ENCODE assay signal across 1 cellular context in genomic region chr1:8689431-8690252, GRCh38.
A peak's percentile ranks its signal among the peaks of the same experiment; 100 is the strongest.
TF ChIP-seq lines count a peak whose summit lies in the region.

No MANE protein-coding gene starts in this region.

TF ChIP-seq in GM12878, 131 proteins besides CTCF, POLR2A, EP300 and RAD21 (continued from another document):
- TF ChIP-seq ZNF687 (IDR thresholded peaks at IDR 0.05) (no peak), GABPA (IDR thresholded peaks at IDR 0.05; ENCODE audit: low read depth) (no peak), FOXM1 (IDR thresholded peaks at IDR 0.05; ENCODE audit: low read depth, low read length) (no peak), TARDBP (IDR thresholded peaks at IDR 0.05; ENCODE audit: borderline replicate concordance) (no peak), BHLHE40 (IDR thresholded peaks at IDR 0.05; ENCODE audit: borderline replicate concordance in 1 of 2, low read depth in 2 of 2, low read length in 1 of 2) (no peak), ZNF622 (IDR thresholded peaks at IDR 0.05) (no peak), HDAC2 (IDR thresholded peaks at IDR 0.05) (no peak), RAD51 (IDR thresholded peaks at IDR 0.05) (no peak), ZSCAN29 (IDR thresholded peaks at IDR 0.05) (no peak), ATF2 (IDR thresholded peaks at IDR 0.05; ENCODE audit: low read length) (peak; percentile 63), TCF12 (IDR thresholded peaks at IDR 0.05; ENCODE audit: low read depth, low read length) (no peak), RCOR1 (conservative IDR thresholded peaks at IDR 0.05; ENCODE audit: low read depth, low read length) (no peak), CHD1 (IDR thresholded peaks at IDR 0.05; ENCODE audit: low read depth, low read length) (no peak), KLF5 (IDR thresholded peaks at IDR 0.05; ENCODE audit: partially characterized antibody) (no peak), MEF2A (IDR thresholded peaks at IDR 0.05; ENCODE audit: insufficient read depth, low read depth, low read length) (no peak), RBBP5 (conservative IDR thresholded peaks at IDR 0.05) (no peak), MXI1 (IDR thresholded peaks at IDR 0.05; ENCODE audit: low read depth, low read length) (no peak), RELB (IDR thresholded peaks at IDR 0.05; ENCODE audit: low read depth) (peak; percentile 51; the same call in 1 of the 2 replicates), STAT3 (IDR thresholded peaks at IDR 0.05; ENCODE audit: low read depth, low read length) (no peak), NR2C2 (IDR thresholded peaks at IDR 0.05; ENCODE audit: borderline replicate concordance, control insufficient read depth, insufficient read length, low read depth) (no peak), CHD2 (IDR thresholded peaks at IDR 0.05; ENCODE audit: borderline replicate concordance, low read depth, low read length) (no peak), DPF2 (IDR thresholded peaks at IDR 0.05) (0 out of 2 replicates have a peak, but pooled peaks have one; percentile 16), MTA3 (IDR thresholded peaks at IDR 0.05; ENCODE audit: borderline replicate concordance, low read length) (no peak), ZNF217 (IDR thresholded peaks at IDR 0.05) (no peak; the same call in 1 of the 2 replicates), POU2F2 (IDR thresholded peaks at IDR 0.05; ENCODE audit: borderline replicate concordance, low read depth, low read length) (no peak), IKZF2 (IDR thresholded peaks at IDR 0.05) (peak; percentile 72 to 76), TAF1 (IDR thresholded peaks at IDR 0.05; ENCODE audit: borderline replicate concordance, low read depth, low read length) (no peak), TBL1XR1 (IDR thresholded peaks at IDR 0.05; ENCODE audit: low read depth, low read length) (no peak), NFXL1 (IDR thresholded peaks at IDR 0.05; ENCODE audit: borderline replicate concordance) (no peak), PAX5 (IDR thresholded peaks at IDR 0.05; ENCODE audit: borderline replicate concordance, low read depth, low read length) (no peak), USF2 (IDR thresholded peaks at IDR 0.05; ENCODE audit: borderline replicate concordance, low read depth, low read length) (no peak), ZZZ3 (IDR thresholded peaks at IDR 0.05; ENCODE audit: control insufficient read depth, insufficient read length, low read depth) (no peak), REST (IDR thresholded peaks at IDR 0.05; ENCODE audit: low read depth, low read length) (no peak), BRCA1 (IDR thresholded peaks at IDR 0.05; ENCODE audit: low read depth, low read length) (no peak), KAT2A (conservative IDR thresholded peaks at IDR 0.05; ENCODE audit: control insufficient read depth, low read depth, low read length) (no peak), SREBF2 (IDR thresholded peaks at IDR 0.05; ENCODE audit: low read length) (no peak), E2F4 (IDR thresholded peaks at IDR 0.05; ENCODE audit: low read depth, low read length) (no peak), ESRRA (IDR thresholded peaks at IDR 0.05; ENCODE audit: low read length) (no peak), CEBPZ (IDR thresholded peaks at IDR 0.05; ENCODE audit: low read depth, low read length) (no peak), RUNX3 (IDR thresholded peaks at IDR 0.05; ENCODE audit: low read length) (peak; percentile 31; the same call in 1 of the 2 replicates), ATF7 (IDR thresholded peaks at IDR 0.05; ENCODE audit: low read depth) (no peak), SRF (IDR thresholded peaks at IDR 0.05; ENCODE audit: low read depth in 2 of 2, low read length in 2 of 2) (no peak), NFYA (IDR thresholded peaks at IDR 0.05; ENCODE audit: borderline replicate concordance, low read depth, low read length) (no peak), NBN (IDR thresholded peaks at IDR 0.05) (no peak), BCL3 (IDR thresholded peaks at IDR 0.05; ENCODE audit: borderline replicate concordance, insufficient read depth, low read depth, low read length, poor library complexity, severe bottlenecking) (no peak)
